Comparison of ENCODE assay signal across 21 cellular contexts in genomic region chr3:50184242-50184978, GRCh38. TPM values are rescaled to one million over a fixed set of nuclear protein-coding genes. Genes with fewer than 3 reads are reported as not detected.
DNase-seq lines count a peak whose midpoint lies in the region; ATAC-seq and TF ChIP-seq lines count a peak whose summit lies in the region.
"Had no signal": no experiment of that assay in that cellular context is flagged by ENCODE, and none has a peak within 500 bp of the region (broad histone marks: within the 10 kb centered on the region; RNA-seq: fewer than 3 reads in every experiment).

No MANE protein-coding gene starts in this region.

- H2AFZ ChIP-seq in PC-9: no peak overlapping the region

- intact Hi-C loops in right cardiac atrium (cut with DNase I) (no loop called here), left ventricle myocardium inferior (cut with micrococcal nuclease) (no loop called here), PC-9 (cut with micrococcal nuclease; ENCODE audit: unreplicated experiment) (loop anchor here (1.0 to 10.0 kb wide), 3 partner anchors 14 to 480 kb away; partner anchors contain the start of gene SEMA3F)

- no peak for TF ChIP-seq POLR2A in tibial nerve (IDR thresholded peaks at IDR 0.05)

- H3K9me2 ChIP-seq in PC-9 (ENCODE audit: insufficient read depth): no peaks in the 10 kb centered on the region
- H3K9me2 ChIP-seq: SK-N-SH had no signal

- H3K9me3 ChIP-seq in right cardiac atrium (ENCODE audit: control insufficient read depth, low read length) (no peaks in the 10 kb centered on the region), left ventricle myocardium inferior (replicated peaks) (no peaks in the 10 kb centered on the region), PC-9 (ENCODE audit: insufficient read depth, low read depth) (no peaks in the 10 kb centered on the region), tibial nerve (no peaks in the 10 kb centered on the region)
- H3K9me3 ChIP-seq: BE2C, SK-N-SH had no signal

- H3K36me3 ChIP-seq in left ventricle myocardium inferior (peaks cover 8% of the 10 kb centered on the region), PC-9 (ENCODE audit: low read depth) (no peaks in the 10 kb centered on the region), tibial nerve (no peaks in the 10 kb centered on the region)
- H3K36me3 ChIP-seq: BE2C had no signal

- 94% methylated on average over 21 of the region's 21 CpGs for WGBS in right cardiac atrium
- WGBS in tibial nerve, 2 donors: 85 to 93% methylated on average over 6 to 21 of the region's 21 CpGs

- DNase-seq in right cardiac atrium (peak in 2 of 3 donors; percentile 26), left ventricle myocardium inferior (no peak), PC-9 (peak; percentile 76 to 83), mesothelial cell of epicardium (ENCODE audit: low spot score in 2 of 2, unreplicated experiment in 2 of 2) (no peak), tibial nerve (ENCODE audit: low spot score in 2 of 2) (no peak), HFFc6 (no peak)
- DNase-seq: BE2C; CD4-positive, alpha-beta T cell; DMS153; Kasumi-1; NCI-H1105; NCI-H1694; NCI-H2081 treated with DMSO at 0.1 percent for 48 hours; NCI-H446 treated with DMSO at 0.1 percent for 48 hours; SHP77 treated with DMSO at 0.1 percent for 48 hours; SK-N-SH had no signal

- H3K36me3 Mint-ChIP-seq in mesothelial cell of epicardium (peaks cover 26% of the 10 kb centered on the region), HFFc6 (ENCODE audit: low read depth) (no peaks in the 10 kb centered on the region)
- H3K36me3 Mint-ChIP-seq: IgD-negative memory B cell had no signal

- BruUV-seq in PC-9 (replicated peaks; lab: Mats Ljungman, UMichigan): no TSS peak

- H4K20me1 ChIP-seq in PC-9 (ENCODE audit: insufficient read depth): no peaks in the 10 kb centered on the region

- CTCF ChIA-PET in PC-9 (lab: Charles Lee): interaction anchor here (0.8 kb wide), 1 partner anchor 60 kb away, joined by 3 read pairs; no protein-coding TSS in a partner anchor

- peaks cover 8% of the 10 kb centered on the region for H3K4me1 Mint-ChIP-seq in mesothelial cell of epicardium
- peaks cover 5% of the 10 kb centered on the region for H3K4me1 Mint-ChIP-seq in HFFc6 (ENCODE audit: low read depth)

- H3K9me3 Mint-ChIP-seq in mesothelial cell of epicardium: no peaks in the 10 kb centered on the region
- no peaks in the 10 kb centered on the region for H3K9me3 Mint-ChIP-seq in HFFc6
- H3K9me3 Mint-ChIP-seq: CD4-positive, alpha-beta T cell; IgD-negative memory B cell had no signal

- H3K27me3 ChIP-seq in right cardiac atrium (ENCODE audit: control insufficient read depth, insufficient read depth) (no peaks in the 10 kb centered on the region), left ventricle myocardium inferior (ENCODE audit: low read depth) (no peaks in the 10 kb centered on the region), PC-9 (ENCODE audit: insufficient read depth, low read depth) (no peaks in the 10 kb centered on the region), tibial nerve (no peaks in the 10 kb centered on the region)
- H3K27me3 ChIP-seq: BE2C had no signal

- peaks cover 3% of the 10 kb centered on the region for H3K27me3 Mint-ChIP-seq in mesothelial cell of epicardium (ENCODE audit: low read depth)
- no peaks in the 10 kb centered on the region; the same call in 1 of the 2 replicates for H3K27me3 Mint-ChIP-seq in HFFc6 (ENCODE audit: insufficient read depth)
- H3K27me3 Mint-ChIP-seq: CD4-positive, alpha-beta T cell; IgD-negative memory B cell had no signal

- TF ChIP-seq CTCF in left ventricle myocardium inferior (IDR thresholded peaks at IDR 0.05; ENCODE audit: borderline replicate concordance) (no peak), PC-9 (conservative IDR thresholded peaks at IDR 0.05) (no peak), mesothelial cell of epicardium (IDR thresholded peaks at IDR 0.05; ENCODE audit: unreplicated experiment) (no peak), tibial nerve (IDR thresholded peaks at IDR 0.05) (no peak), HFFc6 (IDR thresholded peaks at IDR 0.05) (no peak)

- no peaks in the 10 kb centered on the region for H3K79me2 ChIP-seq in PC-9 (ENCODE audit: low read depth)

- no peak overlapping the region for H3K27ac ChIP-seq in right cardiac atrium (ENCODE audit: low read length)
- no peak overlapping the region for H3K27ac ChIP-seq in left ventricle myocardium inferior (replicated peaks)
- H3K27ac ChIP-seq in PC-9: no peak overlapping the region
- H3K27ac ChIP-seq in tibial nerve: no peak overlapping the region

- H3K27ac Mint-ChIP-seq in mesothelial cell of epicardium: peak overlapping the region; percentile 53
- no peak overlapping the region for H3K27ac Mint-ChIP-seq in HFFc6
- H3K27ac Mint-ChIP-seq: CD4-positive, alpha-beta T cell; IgD-negative memory B cell had no signal

- no peaks in the 10 kb centered on the region for H3F3A ChIP-seq in PC-9 (ENCODE audit: insufficient read depth, low read depth)

- H3K4me2 ChIP-seq in PC-9: peak overlapping the region; percentile 59
- H3K4me2 ChIP-seq: SK-N-SH had no signal

- ATAC-seq in right cardiac atrium (no peak), GM19324 (IDR thresholded peaks at IDR 0.05; ENCODE audit: low FRiP score, unreplicated experiment) (no peak), HG02840 (IDR thresholded peaks at IDR 0.05; ENCODE audit: low FRiP score, unreplicated experiment) (no peak)

- no peak for TF ChIP-seq EP300 in tibial nerve (IDR thresholded peaks at IDR 0.05)

- H3K4me3 Mint-ChIP-seq in mesothelial cell of epicardium (no peak overlapping the region), HFFc6 (no peak overlapping the region)
- H3K4me3 Mint-ChIP-seq: CD4-positive, alpha-beta T cell; IgD-negative memory B cell had no signal

- POLR2A ChIA-PET in PC-9 (lab: Charles Lee; ENCODE audit: unreplicated experiment): no interaction called here

- H3K4me1 ChIP-seq in right cardiac atrium (ENCODE audit: control insufficient read depth, insufficient read depth, low read length) (no peaks in the 10 kb centered on the region), left ventricle myocardium inferior (peaks cover 4% of the 10 kb centered on the region), PC-9 (replicated peaks; ENCODE audit: insufficient read depth) (peaks cover 16% of the 10 kb centered on the region), tibial nerve (no peaks in the 10 kb centered on the region)
- H3K4me1 ChIP-seq: BE2C had no signal

- H3K4me3 ChIP-seq in right cardiac atrium (ENCODE audit: low read length) (no peak overlapping the region), left ventricle myocardium inferior (no peak overlapping the region), PC-9 (no peak overlapping the region), tibial nerve (no peak overlapping the region)

RNA-seq across cellular contexts. Expression of gene GNAT1, which starts 7.0 kb away (rescaled TPM):
- not detected for total RNA-seq in right cardiac atrium
- not detected for polyA plus RNA-seq in right cardiac atrium
- not detected for total RNA-seq in left ventricle myocardium inferior
- 0.48 TPM in 1 of 2 replicates, not detected in the other for total RNA-seq in PC-9 (2021)
- 0.27 to 0.98 TPM (median 0.55 TPM) in 3 replicates for total RNA-seq in mesothelial cell of epicardium
- total RNA-seq in tibial nerve: not detected
- total RNA-seq in HFFc6 (2021; fragmentation: NEBNext Ultra II Directional; extraction: Animal tissue kit (Norgen Biotek cat#: 25700)): not detected
- total RNA-seq: H4, RPMI7951 had no signal
- polyA plus RNA-seq: IgD-negative memory B cell, SK-N-SH had no signal

RNA-seq across cellular contexts. Expression of gene SLC38A3, which starts 20.7 kb away (rescaled TPM):
- total RNA-seq in right cardiac atrium (10 to 100 TPM in 1 of 4 donors, 1 to 10 TPM in 3; 5.0 to 10.4 (median 8.9) TPM), left ventricle myocardium inferior (10.4 TPM), PC-9 (2021) (0.33 and 0.37 TPM in 2 replicates), mesothelial cell of epicardium (0.84 to 2.5 TPM (median 1.8 TPM) in 3 replicates), tibial nerve (1 to 10 TPM in 2 of 4 donors, under 1 TPM in 2; 0.21 to 8.1 (median 1.5) TPM)
- 5.4 TPM for polyA plus RNA-seq in right cardiac atrium
- under 1 TPM in 2 of 6 experiments, not detected in 4; 0.16 to 0.24 TPM for total RNA-seq in HFFc6 (2021; fragmentation: NEBNext Ultra II Directional; extraction: Animal tissue kit (Norgen Biotek cat#: 25700))
- total RNA-seq: H4, RPMI7951 had no signal
- polyA plus RNA-seq: IgD-negative memory B cell had no signal

RNA-seq across cellular contexts. Expression of gene SEMA3F, which starts 29.3 kb away (rescaled TPM):
- total RNA-seq in right cardiac atrium: 10 to 100 TPM in 2 of 4 donors, 1 to 10 TPM in 2; 7.3 to 15.2 (median 9.4) TPM
- 10.2 TPM for polyA plus RNA-seq in right cardiac atrium
- 10.2 TPM for total RNA-seq in left ventricle myocardium inferior
- total RNA-seq in PC-9 (2021): 34.0 and 49.1 TPM in 2 replicates
- 94.5 to 101 TPM (median 99.1 TPM) in 3 replicates for total RNA-seq in mesothelial cell of epicardium
- total RNA-seq in tibial nerve: 10 to 100 TPM; 14.4 to 58.5 (median 17.4) TPM
- 10 to 100 TPM; 20.5 to 35.6 (median 22.8) TPM for total RNA-seq in HFFc6 (2021; fragmentation: NEBNext Ultra II Directional; extraction: Animal tissue kit (Norgen Biotek cat#: 25700))
- polyA plus RNA-seq: IgD-negative memory B cell had no signal

RNA-seq across cellular contexts. Expression of gene GNAI2, which starts 51.6 kb away (rescaled TPM):
- total RNA-seq in right cardiac atrium (100 to 1,000 TPM; 129 to 149 (median 148) TPM), left ventricle myocardium inferior (118 TPM), PC-9 (2021) (156 and 201 TPM in 2 replicates), mesothelial cell of epicardium (155 to 159 TPM (median 156 TPM) in 3 replicates), tibial nerve (100 to 1,000 TPM; 201 to 265 (median 243) TPM)
- polyA plus RNA-seq in right cardiac atrium: 122 TPM
- total RNA-seq in HFFc6 (2021; fragmentation: NEBNext Ultra II Directional; extraction: Animal tissue kit (Norgen Biotek cat#: 25700)): 100 to 1,000 TPM; 532 to 617 (median 582) TPM

Comparison
In these comparisons a context has a peak if more than half of its experiments do, and no peak if none do; other contexts are left out.
1. DNase-seq: peak in right cardiac atrium (2 of 3) and PC-9 (2 of 2); none in left ventricle myocardium inferior (single experiment), mesothelial cell of epicardium (0 of 2), tibial nerve (0 of 2) and HFFc6 (single experiment).